4 cellular contexts compared by ENCODE assay signal in genomic region chr9:110383491-110383890, GRCh38. TPM values are rescaled to one million over a fixed set of nuclear protein-coding genes. Genes with fewer than 3 reads are reported as not detected.
"Had no signal": no experiment of that assay in that cellular context is flagged by ENCODE, and none has a peak within 500 bp of the region (broad histone marks: within the 10 kb centered on the region; RNA-seq: fewer than 3 reads in every experiment).

No MANE protein-coding gene starts in this region.

- H3K4me3 ChIP-seq: GM12878 had no signal

- DNase-seq: GDM1, GF-D8 had no signal

- ATAC-seq: GM12878 had no signal

RNA-seq across cellular contexts. Expression of gene TXNDC8, which starts 45.8 kb away (rescaled TPM):
- total RNA-seq: G401, GM12878 had no signal
- polyA plus RNA-seq: GM12878 had no signal
